ENCODE assay signal across 17 cellular contexts in genomic region chr10:118412918-118413317, GRCh38.
DNase-seq lines count a peak whose midpoint lies in the region; ATAC-seq and TF ChIP-seq lines count a peak whose summit lies in the region.
"Had no signal": no experiment of that assay in that cellular context is flagged by ENCODE, and none has a peak within 500 bp of the region (broad histone marks: within the 10 kb centered on the region; RNA-seq: fewer than 3 reads in every experiment).

No MANE protein-coding gene starts in this region.

- no peaks in the 10 kb centered on the region for H3K4me1 Mint-ChIP-seq in activated CD4-positive, alpha-beta T cell treated with anti-CD3 and anti-CD28 coated beads, Interleukin-2, amount 10 ng/mL, durations not matched to agents 24 days and 14 days
- H3K4me1 Mint-ChIP-seq in WTC11, result peaks cover 17% of the 10 kb centered on the region

- CTCF ChIA-PET in WTC11 (lab: Charles Lee), result no interaction called here

- peaks cover 25% of the 10 kb centered on the region for H3K27me3 Mint-ChIP-seq in activated CD4-positive, alpha-beta T cell treated with anti-CD3 and anti-CD28 coated beads, Interleukin-2, amount 10 ng/mL, durations not matched to agents 24 days and 14 days
- peaks cover 3% of the 10 kb centered on the region; the same call in 1 of the 2 replicates for H3K27me3 Mint-ChIP-seq in WTC11 (ENCODE audit: low read depth)

- H3K27ac Mint-ChIP-seq in activated CD4-positive, alpha-beta T cell treated with anti-CD3 and anti-CD28 coated beads, Interleukin-2, amount 10 ng/mL, durations not matched to agents 24 days and 14 days, result no peak overlapping the region
- H3K27ac Mint-ChIP-seq in WTC11, result no peak overlapping the region
- H3K27ac Mint-ChIP-seq: CD4-positive, alpha-beta T cell; GM23338 had no signal

- DNase-seq in activated CD4-positive, alpha-beta T cell treated with anti-CD3 and anti-CD28 coated beads, Interleukin-2, amount 10 ng/mL, durations not matched to agents 24 days and 14 days, result peak; percentile 34
- DNase-seq in activated CD4-positive, alpha-beta T cell treated with anti-CD3 and anti-CD28 coated beads, Interleukin-2, amount 50 U/mL, for 1 hour, result no peak
- peak; percentile 24 for DNase-seq in left cardiac atrium
- DNase-seq in right cardiac atrium, result peak in 2 of 3 donors; percentile 32 to 59
- DNase-seq in WTC11 (ENCODE audit: low spot score), result no peak
- no peak for DNase-seq in kidney glomerular epithelial cell (lab: John Stamatoyannopoulos, UW)
- no peak for DNase-seq in NCI-H446 (lab: John Stamatoyannopoulos, UW)
- DNase-seq: AML-193; CD4-positive, alpha-beta T cell; DMS153; DMS79; GDM1; HCEC 1CT had no signal

- peak in 1 of 2 donors; percentile 63 for ATAC-seq in left cardiac atrium
- peak; percentile 96 for ATAC-seq in right cardiac atrium
- ATAC-seq in WTC11, result no peak
- ATAC-seq: A549, GM23338 had no signal

- H3K4me3 Mint-ChIP-seq in activated CD4-positive, alpha-beta T cell treated with anti-CD3 and anti-CD28 coated beads, Interleukin-2, amount 10 ng/mL, durations not matched to agents 24 days and 14 days, result no peak overlapping the region
- H3K4me3 Mint-ChIP-seq in WTC11, result no peak overlapping the region
- H3K4me3 Mint-ChIP-seq: CD4-positive, alpha-beta T cell; GM23338 had no signal

- 35% methylated on average over 8 of the region's 8 CpGs for WGBS in right cardiac atrium

- H3K27me3 ChIP-seq in right cardiac atrium (ENCODE audit: control insufficient read depth, insufficient read depth), result no peaks in the 10 kb centered on the region

- H3K36me3 Mint-ChIP-seq in activated CD4-positive, alpha-beta T cell treated with anti-CD3 and anti-CD28 coated beads, Interleukin-2, amount 10 ng/mL, durations not matched to agents 24 days and 14 days (ENCODE audit: low read depth), result no peaks in the 10 kb centered on the region
- H3K36me3 Mint-ChIP-seq in WTC11, result no peaks in the 10 kb centered on the region

- no peaks in the 10 kb centered on the region for H3K9me3 Mint-ChIP-seq in activated CD4-positive, alpha-beta T cell treated with anti-CD3 and anti-CD28 coated beads, Interleukin-2, amount 10 ng/mL, durations not matched to agents 24 days and 14 days
- H3K9me3 Mint-ChIP-seq in WTC11, result no peaks in the 10 kb centered on the region
- H3K9me3 Mint-ChIP-seq: CD4-positive, alpha-beta T cell; GM23338 had no signal

- H3K27ac ChIP-seq in right cardiac atrium (ENCODE audit: low read length), result no peak overlapping the region
- H3K27ac ChIP-seq: 22Rv1, A549, C4-2B had no signal

- no peak for TF ChIP-seq CTCF in WTC11 (IDR thresholded peaks at IDR 0.05)

- POLR2A ChIA-PET in WTC11 (lab: Charles Lee), result no interaction called here

- H3K9me3 ChIP-seq in right cardiac atrium (ENCODE audit: control insufficient read depth, low read length), result no peaks in the 10 kb centered on the region
- H3K9me3 ChIP-seq: A549 had no signal

- intact Hi-C loops in activated CD4-positive, alpha-beta T cell treated with anti-CD3 and anti-CD28 coated beads, Interleukin-2, amount 10 ng/mL, durations not matched to agents 24 days and 14 days (cut with micrococcal nuclease), result no loop called here
- intact Hi-C loops in left cardiac atrium (cut with DNase I), result no loop called here
- intact Hi-C loops in right cardiac atrium (cut with DNase I), result no loop called here

- H3K4me1 ChIP-seq in right cardiac atrium (ENCODE audit: control insufficient read depth, insufficient read depth, low read length), result no peaks in the 10 kb centered on the region
- H3K4me1 ChIP-seq: A549 had no signal

- H3K4me3 ChIP-seq in right cardiac atrium (ENCODE audit: low read length), result no peak overlapping the region
- H3K4me3 ChIP-seq: A549, GM23338 had no signal

TF ChIP-seq in WTC11, 78 proteins besides CTCF, POLR2A, EP300 and RAD21:
- no peak for TF ChIP-seq NFE2L1 (CRISPR knock-in tag; IDR thresholded peaks at IDR 0.05)
- no peak for TF ChIP-seq CBFB (CRISPR knock-in tag; IDR thresholded peaks at IDR 0.05; ENCODE audit: low read depth)
- no peak for TF ChIP-seq JUN (CRISPR knock-in tag; IDR thresholded peaks at IDR 0.05)
- no peak for TF ChIP-seq ZNF671 (CRISPR knock-in tag; IDR thresholded peaks at IDR 0.05)
- TF ChIP-seq ELF4 (CRISPR knock-in tag; IDR thresholded peaks at IDR 0.05; ENCODE audit: low read depth), result no peak
- TF ChIP-seq ARID4B (CRISPR knock-in tag; IDR thresholded peaks at IDR 0.05; ENCODE audit: borderline replicate concordance), result no peak

Comparison
In these comparisons a context has a peak if more than half of its experiments do, and no peak if none do; other contexts are left out.
1. DNase-seq: peak in activated CD4-positive, alpha-beta T cell treated with anti-CD3 and anti-CD28 coated beads, Interleukin-2, amount 10 ng/mL, durations not matched to agents 24 days and 14 days (single experiment), left cardiac atrium (single experiment) and right cardiac atrium (2 of 3); none in activated CD4-positive, alpha-beta T cell treated with anti-CD3 and anti-CD28 coated beads, Interleukin-2, amount 50 U/mL, for 1 hour (single experiment), WTC11 (single experiment), kidney glomerular epithelial cell (single experiment) and NCI-H446 (0 of 2).